Comparison of ENCODE assay signal across 24 cellular contexts in genomic region chr19:35164418-35164817, GRCh38. TPM values are rescaled to one million over a fixed set of nuclear protein-coding genes. Genes with fewer than 3 reads are reported as not detected.
DNase-seq lines count a peak whose midpoint lies in the region; FAIRE-seq and TF ChIP-seq lines count a peak whose summit lies in the region.
"Had no signal": no experiment of that assay in that cellular context is flagged by ENCODE, and none has a peak within 500 bp of the region (broad histone marks: within the 10 kb centered on the region; RNA-seq: fewer than 3 reads in every experiment).

No MANE protein-coding gene starts in this region.

- H3K36me3 ChIP-seq in bronchial epithelial cell (ENCODE audit: control insufficient read depth, insufficient read depth, low read length) (peaks cover 11% of the 10 kb centered on the region), ascending aorta (peaks cover 37 to 69% of the 10 kb centered on the region in 2 donors)
- H3K36me3 ChIP-seq: neural progenitor cell had no signal

- peaks cover 96% of the 10 kb centered on the region for H3K36me3 Mint-ChIP-seq in activated naive CD4-positive, alpha-beta T cell treated with anti-CD3 and anti-CD28 coated beads, Interleukin-2, amount 10 ng/mL, durations not matched to agents 7 days and 5 days
- H3K36me3 Mint-ChIP-seq: neural progenitor cell had no signal

- peak overlapping the region; percentile 67 for H3K27ac Mint-ChIP-seq in activated naive CD4-positive, alpha-beta T cell treated with anti-CD3 and anti-CD28 coated beads, Interleukin-2, amount 10 ng/mL, durations not matched to agents 7 days and 5 days
- H3K27ac Mint-ChIP-seq: mesothelial cell of epicardium; neural progenitor cell; T-helper 1 cell treated with Interleukin-12 subunit alpha and Interleukin-12 subunit beta and Interleukin-4 antibody, amounts not matched to agents 30 μg/mL and 1 μg/mL, for 36 hours; WTC11 had no signal

- H3K4me3 ChIP-seq in bronchial epithelial cell (ENCODE audit: low read depth, low read length) (no peak overlapping the region), ascending aorta (no peak overlapping the region)
- H3K4me3 ChIP-seq: gastrocnemius medialis, neural progenitor cell, thoracic aorta had no signal

- DNase-seq in activated naive CD4-positive, alpha-beta T cell treated with anti-CD3 and anti-CD28 coated beads, Interleukin-2, amount 10 ng/mL, durations not matched to agents 7 days and 5 days, result no peak
- DNase-seq in activated naive CD4-positive, alpha-beta T cell treated with Interleukin-2 at 50 U/mL for 16 hours, result no peak
- DNase-seq in MV-4-11 (lab: John Stamatoyannopoulos, UW) (peak; percentile 85), bronchial epithelial cell (ENCODE audit: low read depth) (peak; percentile 35), posterior vena cava (ENCODE audit: low spot score) (peak; percentile 6), ascending aorta (ENCODE audit: low spot score in 2 of 2) (no peak), COLO668 (lab: John Stamatoyannopoulos, UW; ENCODE audit: unreplicated experiment) (no peak), islet precursor cell (no peak)
- DNase-seq: activated effector memory CD4-positive, alpha-beta T cell treated with Interleukin-2 at 50 U/mL for 16 hours; aorta; COR-L47; gastrocnemius medialis; H7; left cardiac atrium; NCI-H2029; NCI-H446 had no signal

- no peaks in the 10 kb centered on the region for H3K4me1 ChIP-seq in ascending aorta
- H3K4me1 ChIP-seq: gastrocnemius medialis, neural progenitor cell had no signal

- peaks cover 0 to 28% of the 10 kb centered on the region in 2 donors for H3K9me3 ChIP-seq in ascending aorta

- H3K4me1 Mint-ChIP-seq in activated naive CD4-positive, alpha-beta T cell treated with anti-CD3 and anti-CD28 coated beads, Interleukin-2, amount 10 ng/mL, durations not matched to agents 7 days and 5 days, result peaks cover 69% of the 10 kb centered on the region
- H3K4me1 Mint-ChIP-seq: mesothelial cell of epicardium, neural progenitor cell, WTC11 had no signal

- CTCF ChIA-PET in activated naive CD4-positive, alpha-beta T cell treated with anti-CD3 and anti-CD28 coated beads, Interleukin-2, amount 10 ng/mL, durations not matched to agents 7 days and 5 days (lab: Charles Lee), result no interaction called here

- H3K27ac ChIP-seq in ascending aorta, result no peak overlapping the region
- H3K27ac ChIP-seq: gastrocnemius medialis, HL-60, neural progenitor cell, thoracic aorta had no signal

- H3K27me3 Mint-ChIP-seq in activated naive CD4-positive, alpha-beta T cell treated with anti-CD3 and anti-CD28 coated beads, Interleukin-2, amount 10 ng/mL, durations not matched to agents 7 days and 5 days, result no peaks in the 10 kb centered on the region

- no peak overlapping the region for H3K4me3 Mint-ChIP-seq in activated naive CD4-positive, alpha-beta T cell treated with anti-CD3 and anti-CD28 coated beads, Interleukin-2, amount 10 ng/mL, durations not matched to agents 7 days and 5 days
- H3K4me3 Mint-ChIP-seq: mesothelial cell of epicardium; neural progenitor cell; T-helper 1 cell treated with Interleukin-12 subunit alpha and Interleukin-12 subunit beta and Interleukin-4 antibody, amounts not matched to agents 30 μg/mL and 1 μg/mL, for 36 hours; WTC11 had no signal

- H3K27me3 ChIP-seq in bronchial epithelial cell (ENCODE audit: control insufficient read depth, insufficient read depth, low read length), result no peaks in the 10 kb centered on the region
- H3K27me3 ChIP-seq in ascending aorta, result no peaks in the 10 kb centered on the region
- H3K27me3 ChIP-seq: gastrocnemius medialis, neural progenitor cell had no signal

- H3K9me3 Mint-ChIP-seq in activated naive CD4-positive, alpha-beta T cell treated with anti-CD3 and anti-CD28 coated beads, Interleukin-2, amount 10 ng/mL, durations not matched to agents 7 days and 5 days, result peaks cover 40% of the 10 kb centered on the region

- intact Hi-C loops in posterior vena cava (cut with DNase I), result no loop called here
- intact Hi-C loops in ascending aorta (cut with DNase I), result no loop called here

- no peak for FAIRE-seq in bronchial epithelial cell (lab: Jason Lieb, UNC)
- FAIRE-seq: endometrium had no signal

- TF ChIP-seq CTCF in bronchial epithelial cell (IDR thresholded peaks at IDR 0.05; ENCODE audit: insufficient read depth, low read length, severe bottlenecking) (no peak), ascending aorta (IDR thresholded peaks at IDR 0.05) (no peak)

RNA-seq across cellular contexts. Expression of gene FXYD5, which starts 9.9 kb away (rescaled TPM):
- total RNA-seq in bronchial epithelial cell, result 11.3 and 12.4 TPM in 2 replicates
- 10 to 100 TPM; 67.9 to 89.3 TPM for total RNA-seq in posterior vena cava
- total RNA-seq in ascending aorta, result 138 TPM

RNA-seq across cellular contexts. Expression of gene FXYD7, which starts 21.4 kb away (rescaled TPM):
- not detected in 2 replicates for total RNA-seq in bronchial epithelial cell
- under 1 TPM in 1 of 2 donors, not detected in 1; 0.43 TPM for total RNA-seq in posterior vena cava
- total RNA-seq in ascending aorta, result not detected
- total RNA-seq: activated CD8-positive, alpha-beta memory T cell treated with anti-CD3 and anti-CD28 coated beads for 36 hours; left cardiac atrium; thoracic aorta had no signal

RNA-seq across cellular contexts. Expression of gene FXYD1, which starts 25.8 kb away (rescaled TPM):
- total RNA-seq in bronchial epithelial cell (not detected in 2 replicates), posterior vena cava (100 to 1,000 TPM; 157 to 183 TPM), ascending aorta (34.8 TPM)
- total RNA-seq: activated CD8-positive, alpha-beta memory T cell treated with anti-CD3 and anti-CD28 coated beads for 36 hours had no signal

RNA-seq across cellular contexts. Expression of gene LGI4, which starts 29.6 kb away (rescaled TPM):
- total RNA-seq in bronchial epithelial cell, result not detected in 2 replicates
- 1 to 10 TPM; 9.1 to 10.0 TPM for total RNA-seq in posterior vena cava
- 59.3 TPM for total RNA-seq in ascending aorta
- total RNA-seq: activated CD8-positive, alpha-beta memory T cell treated with anti-CD3 and anti-CD28 coated beads for 36 hours had no signal

RNA-seq across cellular contexts. Expression of gene FXYD3, which starts 48.8 kb away (rescaled TPM):
- total RNA-seq in bronchial epithelial cell, result 309 and 548 TPM in 2 replicates
- not detected for total RNA-seq in posterior vena cava
- total RNA-seq in ascending aorta, result not detected
- total RNA-seq: activated CD8-positive, alpha-beta memory T cell treated with anti-CD3 and anti-CD28 coated beads for 36 hours; H7 had no signal

Comparison
In these comparisons a context has a peak if more than half of its experiments do, and no peak if none do; other contexts are left out.
1. DNase-seq: peak in MV-4-11 (single experiment), bronchial epithelial cell (single experiment) and posterior vena cava (single experiment); none in activated naive CD4-positive, alpha-beta T cell treated with anti-CD3 and anti-CD28 coated beads, Interleukin-2, amount 10 ng/mL, durations not matched to agents 7 days and 5 days (single experiment), activated naive CD4-positive, alpha-beta T cell treated with Interleukin-2 at 50 U/mL for 16 hours (single experiment), ascending aorta (0 of 2), COLO668 (single experiment) and islet precursor cell (single experiment).
2. RNA of gene FXYD1, which starts 25.8 kb away (total RNA-seq): 157 to 183 TPM in posterior vena cava and 34.8 TPM in ascending aorta (single experiment); not detected in bronchial epithelial cell; every median in the first group is over 10 times any median in the second.